Comparison of ENCODE assay signal across 8 cellular contexts in the genomic region with DNA sequence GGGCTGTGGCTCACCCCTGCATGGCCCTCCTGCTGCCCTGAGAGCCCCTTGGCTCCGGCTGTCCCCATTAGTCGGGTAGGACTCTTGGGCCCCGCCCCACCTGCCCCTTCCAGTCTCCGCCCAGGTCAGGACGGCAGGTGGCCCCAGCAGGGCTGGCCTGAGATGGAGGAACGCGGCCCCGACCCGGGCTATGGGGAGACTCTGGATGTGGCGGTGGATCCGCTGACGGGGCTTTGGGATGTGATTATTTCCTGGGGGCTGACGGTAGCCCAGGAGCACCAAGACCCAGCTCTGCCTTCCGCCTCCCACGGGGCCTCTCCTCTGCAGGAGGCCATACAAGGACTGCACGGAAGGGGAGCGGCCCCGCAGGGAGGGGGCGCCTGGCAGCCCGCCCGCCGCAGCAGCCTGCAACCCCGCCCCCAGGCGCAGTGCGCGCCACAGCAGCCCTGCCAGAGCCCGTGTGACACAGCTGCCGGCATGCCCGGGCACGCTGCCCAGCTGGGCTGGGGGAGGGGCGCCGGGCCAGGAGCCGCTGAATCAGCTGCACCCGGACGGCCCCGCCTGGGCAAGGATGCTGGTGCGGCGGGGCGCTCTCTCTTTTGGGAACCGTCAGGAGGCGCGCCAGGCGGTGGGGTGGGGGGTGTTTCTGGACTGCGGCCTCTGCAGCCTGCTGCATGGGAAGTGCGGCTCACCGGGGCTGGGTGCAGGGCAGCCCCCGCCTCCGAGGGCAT. TPM values are rescaled to one million over a fixed set of nuclear protein-coding genes. Genes with fewer than 3 reads are reported as not detected.
DNase-seq lines count a peak whose midpoint lies in the region; ATAC-seq and TF ChIP-seq lines count a peak whose summit lies in the region.

No MANE protein-coding gene starts in this region.

- DNase-seq in AG09309 (ENCODE audit: low read depth) (peak; percentile 51), NCI-H2227 treated with DMSO at 0.1 percent for 48 hours (lab: John Stamatoyannopoulos, UW) (peak; percentile 77), kidney epithelial cell (ENCODE audit: low read depth) (peak; percentile 62)
- DNase-seq in activated CD4-positive, CD25-positive, alpha-beta regulatory T cell treated with anti-CD3 and anti-CD28 coated beads, Interleukin-2, amount 50 U/mL, for 16 hours (ENCODE audit: low read depth, low spot score) = peak; percentile 79
- peak; percentile 90 for DNase-seq in central memory CD4-positive, alpha-beta T cell
- DNase-seq in stimulated activated CD4-positive, alpha-beta T cell treated with anti-CD3 and anti-CD28 coated beads, Interleukin-1b, Interleukin-23, amount 100 ng/mL, for 1 hour (ENCODE audit: low read depth in 2 of 2) = peak; percentile 74 to 80

- H3K36me3 ChIP-seq in kidney epithelial cell (ENCODE audit: control insufficient read depth, insufficient read depth, low read length) = no peaks in the 10 kb centered on the region

- ATAC-seq in GM19025 (IDR thresholded peaks at IDR 0.05; ENCODE audit: low read depth, unreplicated experiment) (peak; percentile 78), HG03175 (IDR thresholded peaks at IDR 0.05; ENCODE audit: unreplicated experiment) (peak; percentile 78)

- H3K27me3 ChIP-seq in kidney epithelial cell (ENCODE audit: control insufficient read depth, insufficient read depth, low read length) = no peaks in the 10 kb centered on the region

- peak overlapping the region; percentile 21 for H3K4me3 ChIP-seq in AG09309 (ENCODE audit: control insufficient read depth, low read depth, low read length)
- H3K4me3 ChIP-seq in kidney epithelial cell (ENCODE audit: low read depth, low read length) = peak overlapping the region; percentile 15

- TF ChIP-seq CTCF in AG09309 (IDR thresholded peaks at IDR 0.05; ENCODE audit: control insufficient read depth, insufficient read depth, low read depth, low read length, missing control alignments) (peak; percentile 2), kidney epithelial cell (IDR thresholded peaks at IDR 0.05; ENCODE audit: insufficient read depth, low read length, poor library complexity, severe bottlenecking) (no peak)

RNA-seq across cellular contexts. Expression of a gene that starts 9.2 kb away (rescaled TPM):
- total RNA-seq in kidney epithelial cell = 60.3 and 64.8 TPM in 2 replicates

RNA-seq across cellular contexts. Expression of a gene that starts 14.4 kb away (rescaled TPM):
- total RNA-seq in kidney epithelial cell = 26.0 and 26.6 TPM in 2 replicates

Comparison
In these comparisons a context has a peak if more than half of its experiments do, and no peak if none do; other contexts are left out.
1. Peak in every context shown above with its lines: DNase-seq, ATAC-seq and H3K4me3 ChIP-seq.